In the genomic region with DNA sequence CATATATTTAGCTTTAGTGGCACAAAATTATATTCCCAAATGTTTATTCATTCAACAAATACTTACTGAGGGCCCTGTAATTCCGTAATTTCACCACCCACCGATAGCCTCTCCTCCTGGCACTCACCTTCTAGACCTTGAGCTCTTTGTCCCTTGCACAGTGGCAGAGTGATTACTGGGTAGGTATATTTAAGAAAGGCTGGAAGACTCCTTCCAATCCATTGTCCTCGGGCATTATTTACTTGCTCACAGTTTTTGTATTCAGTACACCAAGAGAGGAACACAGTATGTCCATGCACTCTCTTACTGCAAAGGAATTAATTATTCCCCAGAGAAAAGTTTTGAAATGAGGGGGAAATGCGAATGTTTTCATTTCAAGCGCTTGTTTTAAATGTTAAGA, we compare ENCODE assay signal across 11 cellular contexts. TPM values are rescaled to one million over a fixed set of nuclear protein-coding genes. Genes with fewer than 3 reads are reported as not detected.
DNase-seq lines count a peak whose midpoint lies in the region; ATAC-seq and TF ChIP-seq lines count a peak whose summit lies in the region.
"Had no signal": no experiment of that assay in that cellular context is flagged by ENCODE, and none has a peak within 500 bp of the region (broad histone marks: within the 10 kb centered on the region; RNA-seq: fewer than 3 reads in every experiment).

No MANE protein-coding gene starts in this region.

- H3K4me3 Mint-ChIP-seq in activated CD4-positive, alpha-beta T cell treated with anti-CD3 and anti-CD28 coated beads, Interleukin-2, amount 10 ng/mL, durations not matched to agents 24 days and 14 days, result peak overlapping the region; percentile 92
- peak overlapping the region; percentile 86 for H3K4me3 Mint-ChIP-seq in activated naive CD8-positive, alpha-beta T cell treated with anti-CD3 and anti-CD28 coated beads, Interleukin-2, amount 50 U/mL, for 24 hours

- no peak for TF ChIP-seq POLR2A in NB4 (IDR thresholded peaks at IDR 0.05; ENCODE audit: extremely low read depth, insufficient read length)

- H3K18ac ChIP-seq in mesenchymal stem cell (ENCODE audit: low read depth in 1 of 2, low read length in 2 of 2), result no peak overlapping the region

- no peak overlapping the region for H2BK12ac ChIP-seq in mesenchymal stem cell (ENCODE audit: low read length in 2 of 2)

- DNase-seq in activated CD4-positive, alpha-beta T cell treated with anti-CD3 and anti-CD28 coated beads, Interleukin-2, amount 10 ng/mL, durations not matched to agents 24 days and 14 days, result no peak
- DNase-seq in activated CD4-positive, alpha-beta T cell treated with anti-CD3 and anti-CD28 coated beads, Interleukin-2, amount 50 U/mL, for 48 hours, result no peak
- DNase-seq in NB4 (ENCODE audit: low read depth) (peak; percentile 61), osteoblast (ENCODE audit: insufficient read length, low spot score, missing footprints) (no peak), mesenchymal stem cell (no peak)
- DNase-seq in activated naive CD8-positive, alpha-beta T cell treated with anti-CD3 and anti-CD28 coated beads, Interleukin-2, amount 50 U/mL, for 24 hours, result no peak
- DNase-seq: activated CD4-positive, alpha-beta T cell treated with anti-CD3 and anti-CD28 coated beads for 48 hours; NCI-H526 treated with DMSO at 0.1 percent for 48 hours; nucleus accumbens had no signal

- no peak overlapping the region for H4K91ac ChIP-seq in mesenchymal stem cell (ENCODE audit: low read length)

- H3K79me1 ChIP-seq in mesenchymal stem cell (replicated peaks; ENCODE audit: low read length, poor library complexity, severe bottlenecking), result peaks cover 7% of the 10 kb centered on the region

- no peak overlapping the region for H3K23ac ChIP-seq in mesenchymal stem cell (ENCODE audit: low read length in 2 of 2)

- H3K27me3 ChIP-seq in osteoblast (ENCODE audit: insufficient read depth, low read length) (peaks cover 54% of the 10 kb centered on the region), mesenchymal stem cell (ENCODE audit: control insufficient read depth in 1 of 2, insufficient read depth in 1 of 2, low read length in 2 of 2) (peaks cover 0 to 48% of the 10 kb centered on the region in 2 experiments)

- peaks cover 11% of the 10 kb centered on the region for H3K4me1 ChIP-seq in osteoblast (ENCODE audit: insufficient read depth, low read length)
- H3K4me1 ChIP-seq in mesenchymal stem cell (ENCODE audit: control insufficient read depth, insufficient read depth, low read depth, low read length), result peaks cover 3% of the 10 kb centered on the region

- H3K9ac ChIP-seq in mesenchymal stem cell (ENCODE audit: low read length), result no peak overlapping the region

- H4K20me1 ChIP-seq in osteoblast (ENCODE audit: insufficient read depth, low read length), result no peaks in the 10 kb centered on the region

- H3K14ac ChIP-seq in mesenchymal stem cell (ENCODE audit: low read length in 2 of 2), result no peak overlapping the region

- WGBS in mesenchymal stem cell, result 60% methylated on average over 1 of the region's 5 CpGs

- no peak overlapping the region for H2BK15ac ChIP-seq in mesenchymal stem cell (ENCODE audit: low read depth, poor library complexity, severe bottlenecking)

- H3K4me2 ChIP-seq in osteoblast (ENCODE audit: insufficient read depth, low read length) (peak overlapping the region; percentile 92), mesenchymal stem cell (ENCODE audit: low read length, poor library complexity, severe bottlenecking) (no peak overlapping the region)

- H4K8ac ChIP-seq in mesenchymal stem cell (ENCODE audit: low read length), result no peak overlapping the region

- H3K9me3 Mint-ChIP-seq in activated CD4-positive, alpha-beta T cell treated with anti-CD3 and anti-CD28 coated beads, Interleukin-2, amount 10 ng/mL, durations not matched to agents 24 days and 14 days, result no peaks in the 10 kb centered on the region
- H3K9me3 Mint-ChIP-seq in activated naive CD8-positive, alpha-beta T cell treated with anti-CD3 and anti-CD28 coated beads, Interleukin-2, amount 50 U/mL, for 24 hours, result no peaks in the 10 kb centered on the region

- no peak overlapping the region for H3K4ac ChIP-seq in mesenchymal stem cell (ENCODE audit: low read depth in 1 of 2, low read length in 2 of 2)

- peaks cover 13% of the 10 kb centered on the region for H3K27me3 Mint-ChIP-seq in activated CD4-positive, alpha-beta T cell treated with anti-CD3 and anti-CD28 coated beads, Interleukin-2, amount 10 ng/mL, durations not matched to agents 24 days and 14 days
- H3K27me3 Mint-ChIP-seq in activated naive CD8-positive, alpha-beta T cell treated with anti-CD3 and anti-CD28 coated beads, Interleukin-2, amount 50 U/mL, for 24 hours, result peaks cover 34% of the 10 kb centered on the region

- peak overlapping the region; percentile 92 for H3K27ac Mint-ChIP-seq in activated CD4-positive, alpha-beta T cell treated with anti-CD3 and anti-CD28 coated beads, Interleukin-2, amount 10 ng/mL, durations not matched to agents 24 days and 14 days
- peak overlapping the region; percentile 96 for H3K27ac Mint-ChIP-seq in activated naive CD8-positive, alpha-beta T cell treated with anti-CD3 and anti-CD28 coated beads, Interleukin-2, amount 50 U/mL, for 24 hours

- H3K4me1 Mint-ChIP-seq in activated CD4-positive, alpha-beta T cell treated with anti-CD3 and anti-CD28 coated beads, Interleukin-2, amount 10 ng/mL, durations not matched to agents 24 days and 14 days, result peaks cover 33% of the 10 kb centered on the region
- H3K4me1 Mint-ChIP-seq in activated naive CD8-positive, alpha-beta T cell treated with anti-CD3 and anti-CD28 coated beads, Interleukin-2, amount 50 U/mL, for 24 hours, result peaks cover 30% of the 10 kb centered on the region

- H3K27ac ChIP-seq in osteoblast (ENCODE audit: low read depth, low read length), result no peak overlapping the region
- H3K27ac ChIP-seq in mesenchymal stem cell (ENCODE audit: low read length, poor library complexity, severe bottlenecking), result no peak overlapping the region

- H2BK120ac ChIP-seq in mesenchymal stem cell (ENCODE audit: low read depth, low read length), result no peak overlapping the region

- no peak for ATAC-seq in activated naive CD8-positive, alpha-beta T cell treated with anti-CD3 and anti-CD28 coated beads, Interleukin-2, amount 50 U/mL, for 24 hours
- ATAC-seq in GM21390 (IDR thresholded peaks at IDR 0.05; ENCODE audit: unreplicated experiment), result no peak
- no peak for ATAC-seq in HG03039 (IDR thresholded peaks at IDR 0.05; ENCODE audit: unreplicated experiment)

- H3K9me3 ChIP-seq in osteoblast (ENCODE audit: low read depth, low read length) (no peaks in the 10 kb centered on the region), mesenchymal stem cell (ENCODE audit: control insufficient read depth, low read length) (no peaks in the 10 kb centered on the region)

- peaks cover 17% of the 10 kb centered on the region for H3K36me3 Mint-ChIP-seq in activated CD4-positive, alpha-beta T cell treated with anti-CD3 and anti-CD28 coated beads, Interleukin-2, amount 10 ng/mL, durations not matched to agents 24 days and 14 days (ENCODE audit: low read depth)
- peaks cover 22% of the 10 kb centered on the region for H3K36me3 Mint-ChIP-seq in activated naive CD8-positive, alpha-beta T cell treated with anti-CD3 and anti-CD28 coated beads, Interleukin-2, amount 50 U/mL, for 24 hours (ENCODE audit: low read depth)

- H2AK5ac ChIP-seq in mesenchymal stem cell (ENCODE audit: low read length, severe bottlenecking), result no peak overlapping the region

- no peaks in the 10 kb centered on the region for H3K79me2 ChIP-seq in osteoblast (ENCODE audit: insufficient read depth, low read length)

- H3K36me3 ChIP-seq in osteoblast (ENCODE audit: insufficient read depth, low read length), result no peaks in the 10 kb centered on the region
- no peaks in the 10 kb centered on the region for H3K36me3 ChIP-seq in mesenchymal stem cell (ENCODE audit: control insufficient read depth in 1 of 2, insufficient read depth in 2 of 2, low read depth in 1 of 2, low read length in 2 of 2)

- intact Hi-C loops in activated CD4-positive, alpha-beta T cell treated with anti-CD3 and anti-CD28 coated beads, Interleukin-2, amount 10 ng/mL, durations not matched to agents 24 days and 14 days (cut with micrococcal nuclease), result loop anchor here (10.0 kb wide), 5 partner anchors 69 to 891 kb away; a partner anchor contains a TSS

- H2BK5ac ChIP-seq in mesenchymal stem cell (ENCODE audit: low read depth, low read length, poor library complexity, severe bottlenecking), result no peak overlapping the region

- H2AFZ ChIP-seq in osteoblast (ENCODE audit: low read length), result no peak overlapping the region
- H2AFZ ChIP-seq in mesenchymal stem cell (ENCODE audit: low read depth, low read length), result no peak overlapping the region

- H3K4me3 ChIP-seq in NB4 (ENCODE audit: low read depth, low read length) (peak overlapping the region; percentile 85), osteoblast (ENCODE audit: insufficient read depth, low read length) (no peak overlapping the region), mesenchymal stem cell (ENCODE audit: insufficient read depth in 1 of 2, low read depth in 1 of 2, low read length in 2 of 2) (no peak overlapping the region)

- no peak for TF ChIP-seq CTCF in NB4 (IDR thresholded peaks at IDR 0.05; ENCODE audit: low read depth, low read length)
- TF ChIP-seq CTCF in osteoblast (IDR thresholded peaks at IDR 0.05; ENCODE audit: extremely low read depth, low read depth, low read length), result no peak

RNA-seq across cellular contexts. Expression of a gene that starts 1.1 kb away (rescaled TPM):
- 116 and 118 TPM in 2 replicates for total RNA-seq in activated CD4-positive, alpha-beta T cell treated with anti-CD3 and anti-CD28 coated beads, Interleukin-2, amount 10 ng/mL, durations not matched to agents 24 days and 14 days
- 0.59 and 1.1 TPM in 2 replicates for total RNA-seq in osteoblast
- polyA plus RNA-seq in mesenchymal stem cell (2013, experiment 1 of 2), result 6.3 TPM
- polyA plus RNA-seq in mesenchymal stem cell (2013, experiment 2 of 2), result 6.3 TPM

Comparison
In these comparisons a context has a peak if more than half of its experiments do, and no peak if none do; other contexts are left out.
1. RNA of a gene that starts 1.1 kb away (total RNA-seq): 116 to 118 TPM in activated CD4-positive, alpha-beta T cell treated with anti-CD3 and anti-CD28 coated beads, Interleukin-2, amount 10 ng/mL, durations not matched to agents 24 days and 14 days; 0.59 to 1.1 TPM in osteoblast; every median in the first group is over 10 times any median in the second.